In the genomic region with DNA sequence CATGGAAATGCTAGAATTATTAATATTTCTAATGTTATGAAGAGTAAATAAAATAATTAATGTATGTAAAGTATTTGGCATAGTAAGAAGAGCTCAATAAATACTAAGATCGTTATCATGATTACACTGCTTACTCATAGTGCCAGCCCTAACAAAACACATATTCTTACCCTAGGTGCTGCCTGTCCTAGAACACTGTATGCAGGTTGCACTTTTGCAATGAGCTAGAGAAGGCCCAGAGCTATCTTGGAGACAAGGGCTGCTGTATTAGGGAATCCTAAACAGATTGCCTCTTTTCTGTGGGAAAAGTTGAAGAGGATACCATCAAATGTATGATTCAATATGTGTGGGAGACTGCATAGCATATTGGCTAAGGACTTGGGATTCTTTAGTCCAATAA, we compare ENCODE assay signal across 12 cellular contexts. TPM values are rescaled to one million over a fixed set of nuclear protein-coding genes. Genes with fewer than 3 reads are reported as not detected.
DNase-seq lines count a peak whose midpoint lies in the region; TF ChIP-seq lines count a peak whose summit lies in the region.
"Had no signal": no experiment of that assay in that cellular context is flagged by ENCODE, and none has a peak within 500 bp of the region (broad histone marks: within the 10 kb centered on the region; RNA-seq: fewer than 3 reads in every experiment).

No MANE protein-coding gene starts in this region.

- CTCF ChIA-PET in mammary epithelial cell (lab: Charles Lee; ENCODE audit: low non-redundant PET): interaction anchor here (0.5 to 0.6 kb wide), 3 partner anchors 190 to 549 kb away, joined by 3 to 5 read pairs (median 4); no protein-coding TSS in a partner anchor

- H3K9ac ChIP-seq in Loucy (ENCODE audit: low read depth, low read length, poor library complexity, severe bottlenecking) (peak overlapping the region; percentile 46), mammary epithelial cell (ENCODE audit: insufficient read depth, low read length) (no peak overlapping the region)

- in situ Hi-C loops in mammary epithelial cell (cut with MboI; ENCODE audit: low sequenced_read_pairs in 2 of 2): no loop called here

- H3K4me1 ChIP-seq in Loucy (ENCODE audit: insufficient read depth, low read length, poor library complexity, severe bottlenecking) (peaks cover 71% of the 10 kb centered on the region), mammary epithelial cell (ENCODE audit: insufficient read depth, low read length) (peaks cover 8% of the 10 kb centered on the region), osteoblast (ENCODE audit: insufficient read depth, low read length) (peaks cover 10% of the 10 kb centered on the region)

- DNase-seq in COLO829 (ENCODE audit: low spot score): peak; percentile 31
- DNase-seq in mammary epithelial cell: peak; percentile 59
- peak; percentile 62 for DNase-seq in osteoblast (ENCODE audit: insufficient read length, low spot score, missing footprints)
- no peak for DNase-seq in activated CD4-positive, alpha-beta T cell treated with anti-CD3 and anti-CD28 coated beads for 4 hours
- DNase-seq in HCEC 1CT: no peak
- no peak for DNase-seq in H7
- DNase-seq: C1 segment of cervical spinal cord; CD4-positive, alpha-beta T cell; DMS79; GDM1; KG1 had no signal

- dilution Hi-C loops in mammary epithelial cell (cut with HindIII; ENCODE audit: low sequenced_read_pairs): no loop called here

- no peaks in the 10 kb centered on the region; the same call in 1 of the 2 replicates for H3F3A ChIP-seq in Loucy (ENCODE audit: low read depth)

- WGBS in mammary epithelial cell (ENCODE audit: low coverage, missing lambda C conversion rate): 33% methylated on average over 1 of the region's 1 CpG

- intact Hi-C loops in mammary epithelial cell (cut with micrococcal nuclease): loop anchor here (5.0 kb wide), 1 partner anchor 37 kb away; no protein-coding TSS in a partner anchor

- H4K20me1 ChIP-seq in Loucy (ENCODE audit: insufficient read depth, low read length, poor library complexity, severe bottlenecking) (no peaks in the 10 kb centered on the region), mammary epithelial cell (ENCODE audit: insufficient read depth, low read length) (no peaks in the 10 kb centered on the region), osteoblast (ENCODE audit: insufficient read depth, low read length) (no peaks in the 10 kb centered on the region)

- H3K4me3 ChIP-seq in Loucy (ENCODE audit: low read length, poor library complexity, severe bottlenecking) (no peak overlapping the region), mammary epithelial cell (replicated peaks in 1 of 3; ENCODE audit: insufficient read depth in 1 of 3, low read depth in 2 of 3, low read length in 3 of 3) (no peak overlapping the region), osteoblast (ENCODE audit: insufficient read depth, low read length) (no peak overlapping the region), H7 (ENCODE audit: insufficient read depth, low read depth, low read length) (no peak overlapping the region)

- H3K27me3 ChIP-seq in Loucy (ENCODE audit: insufficient read depth, low read length, poor library complexity, severe bottlenecking) (no peaks in the 10 kb centered on the region), mammary epithelial cell (ENCODE audit: insufficient read depth, low read length) (no peaks in the 10 kb centered on the region), osteoblast (ENCODE audit: insufficient read depth, low read length) (peaks cover 3% of the 10 kb centered on the region), H7 (ENCODE audit: control insufficient read depth, insufficient read depth, low read length) (no peaks in the 10 kb centered on the region)

- TF ChIP-seq CTCF in Loucy (conservative IDR thresholded peaks at IDR 0.05; ENCODE audit: low read length) (no peak), mammary epithelial cell (conservative IDR thresholded peaks at IDR 0.05 in 1 of 2, IDR thresholded peaks at IDR 0.05 in 1 of 2; ENCODE audit: extremely low read depth in 1 of 2, insufficient read depth in 1 of 2, low read depth in 1 of 2, low read length in 2 of 2) (no peak), osteoblast (IDR thresholded peaks at IDR 0.05; ENCODE audit: extremely low read depth, low read depth, low read length) (no peak)

- no TSS peak for BruUV-seq in mammary epithelial cell (replicated peaks; lab: Mats Ljungman, UMichigan)

- H3K27ac ChIP-seq in mammary epithelial cell (ENCODE audit: insufficient read depth, low read depth, low read length) (no peak overlapping the region), osteoblast (ENCODE audit: low read depth, low read length) (no peak overlapping the region)

- no peak overlapping the region for H2AFZ ChIP-seq in Loucy (ENCODE audit: low read length)
- H2AFZ ChIP-seq in mammary epithelial cell (ENCODE audit: low read depth, low read length): no peak overlapping the region
- H2AFZ ChIP-seq in osteoblast (ENCODE audit: low read length): no peak overlapping the region

- H3K79me2 ChIP-seq in Loucy (ENCODE audit: insufficient read depth, low read length): no peaks in the 10 kb centered on the region
- no peaks in the 10 kb centered on the region for H3K79me2 ChIP-seq in mammary epithelial cell (ENCODE audit: insufficient read depth, low read length)
- H3K79me2 ChIP-seq in osteoblast (ENCODE audit: insufficient read depth, low read length): no peaks in the 10 kb centered on the region

- no peaks in the 10 kb centered on the region for H3K9me2 ChIP-seq in Loucy (replicated peaks; ENCODE audit: low read depth, low read length)

- no peak overlapping the region for H3K4me2 ChIP-seq in Loucy (ENCODE audit: low read depth, low read length, poor library complexity, severe bottlenecking)
- no peak overlapping the region for H3K4me2 ChIP-seq in mammary epithelial cell (ENCODE audit: insufficient read depth, low read depth, low read length)
- H3K4me2 ChIP-seq in osteoblast (ENCODE audit: insufficient read depth, low read length): no peak overlapping the region

- H3K36me3 ChIP-seq in Loucy (ENCODE audit: insufficient read depth, low read length) (no peaks in the 10 kb centered on the region), mammary epithelial cell (ENCODE audit: insufficient read depth, low read length) (no peaks in the 10 kb centered on the region), osteoblast (ENCODE audit: insufficient read depth, low read length) (no peaks in the 10 kb centered on the region), H7 (replicated peaks; ENCODE audit: control insufficient read depth, insufficient read depth, low read length) (no peaks in the 10 kb centered on the region)

- H3K9me3 ChIP-seq in Loucy (ENCODE audit: insufficient read depth, low read depth, low read length): no peaks in the 10 kb centered on the region
- no peaks in the 10 kb centered on the region for H3K9me3 ChIP-seq in mammary epithelial cell (replicated peaks; ENCODE audit: insufficient read depth, low read length)
- H3K9me3 ChIP-seq in osteoblast (ENCODE audit: low read depth, low read length): no peaks in the 10 kb centered on the region

RNA-seq across cellular contexts. Expression of a gene that starts 48.0 kb away (rescaled TPM):
- total RNA-seq in mammary epithelial cell (10 to 100 TPM in 1 of 2 donors, 1 to 10 TPM in 1; 8.3 to 19.1 TPM), osteoblast (7.6 and 21.5 TPM in 2 replicates)
- polyA plus RNA-seq in mammary epithelial cell: 18.8 TPM
- 32.6 TPM for polyA minus RNA-seq in mammary epithelial cell
- total RNA-seq in H7 (2014; rRNA removed; shearing (Covaris generic)): 22.9 and 36.0 TPM in 2 replicates

Comparison
In these comparisons a context has a peak if more than half of its experiments do, and no peak if none do; other contexts are left out.
1. DNase-seq: peak in COLO829 (single experiment), mammary epithelial cell (single experiment) and osteoblast (single experiment); none in activated CD4-positive, alpha-beta T cell treated with anti-CD3 and anti-CD28 coated beads for 4 hours (0 of 2), HCEC 1CT (single experiment) and H7 (single experiment).